ENCODE assay signal across 32 cellular contexts in genomic region chr9:40907657-40908624, GRCh38.
"Had no signal": no experiment of that assay in that cellular context is flagged by ENCODE, and none has a peak within 500 bp of the region (broad histone marks: within the 10 kb centered on the region; RNA-seq: fewer than 3 reads in every experiment).

No MANE protein-coding gene starts in this region.

- H3K4me1 ChIP-seq: foreskin keratinocyte, heart left ventricle, left lung, pancreas, prostate gland, sigmoid colon, stomach, suprapubic skin, tibial nerve had no signal

- H3K27me3 ChIP-seq: foreskin keratinocyte, heart left ventricle, left lung, pancreas, sigmoid colon, stomach, suprapubic skin, tibial nerve had no signal

- H3K27me3 Mint-ChIP-seq: activated naive CD4-positive, alpha-beta T cell treated with anti-CD3 and anti-CD28 coated beads, Interleukin-2, amount 10 ng/mL, durations not matched to agents 7 days and 5 days; activated naive CD8-positive, alpha-beta T cell treated with anti-CD3 and anti-CD28 coated beads, Interleukin-2, amount 50 U/mL, for 24 hours; naive B cell had no signal

- H3K9me3 ChIP-seq: prostate gland, SK-N-SH had no signal

- H3K36me3 ChIP-seq: heart left ventricle, left lung, pancreas, prostate gland, sigmoid colon, stomach, suprapubic skin, tibial nerve had no signal

- H3K36me3 Mint-ChIP-seq: activated naive CD4-positive, alpha-beta T cell treated with anti-CD3 and anti-CD28 coated beads, Interleukin-2, amount 10 ng/mL, durations not matched to agents 7 days and 5 days had no signal

- H3K9ac ChIP-seq: SK-N-SH had no signal

- DNase-seq: activated CD4-positive, alpha-beta T cell treated with anti-CD3 and anti-CD28 coated beads for 4 hours; activated CD4-positive, alpha-beta T cell treated with anti-CD3 and anti-CD28 coated beads, Interleukin-2, amount 50 U/mL, for 4 hours; activated gamma-delta T cell; activated naive CD4-positive, alpha-beta T cell treated with anti-CD3 and anti-CD28 coated beads, Interleukin-2, amount 10 ng/mL, durations not matched to agents 7 days and 5 days; activated naive CD8-positive, alpha-beta T cell treated with anti-CD3 and anti-CD28 coated beads, Interleukin-2, amount 50 U/mL, for 24 hours; activated T-cell treated with anti-CD3 and anti-CD28 coated beads, Interleukin-2, amount 50 U/mL, for 1 hour; amygdala; dermis blood vessel endothelial cell; effector CD8-positive, alpha-beta T cell; erythroblast; foreskin keratinocyte; heart left ventricle; left lung; naive B cell; nephron progenitor cell; pancreas; retina; sigmoid colon; SK-N-SH; stimulated activated CD4-positive, alpha-beta T cell treated with anti-CD3 and anti-CD28 coated beads, Interleukin-1b, Interleukin-23, amount 100 ng/mL, for 48 hours; stimulated activated CD4-positive, alpha-beta T cell treated with anti-CD3 and anti-CD28 coated beads, Interleukin-4, amount 100 ng/mL, for 4 hours; stimulated activated CD8-positive, alpha-beta memory T cell treated with anti-CD3 and anti-CD28 coated beads, Interleukin-4, amount 100 ng/mL, for 48 hours; stimulated activated naive B cell treated with anti-CD40 and anti-IgM and Interleukin-4, amounts not matched to agents 10 μg/mL and 1 μg/mL and 100 μg/mL, for 72 hours; stomach; SW 1271; T-helper 9 cell had no signal

- H3K27ac Mint-ChIP-seq: activated naive CD4-positive, alpha-beta T cell treated with anti-CD3 and anti-CD28 coated beads, Interleukin-2, amount 10 ng/mL, durations not matched to agents 7 days and 5 days; activated naive CD8-positive, alpha-beta T cell treated with anti-CD3 and anti-CD28 coated beads, Interleukin-2, amount 50 U/mL, for 24 hours; nephron progenitor cell; stimulated activated naive B cell treated with anti-CD40 and anti-IgM and Interleukin-4, amounts not matched to agents 10 μg/mL and 1 μg/mL and 100 μg/mL, for 72 hours; T-helper 1 cell treated with Interleukin-12 subunit alpha and Interleukin-12 subunit beta and Interleukin-4 antibody, amounts not matched to agents 30 μg/mL and 1 μg/mL, for 36 hours had no signal

- H3K4me3 Mint-ChIP-seq: activated naive CD4-positive, alpha-beta T cell treated with anti-CD3 and anti-CD28 coated beads, Interleukin-2, amount 10 ng/mL, durations not matched to agents 7 days and 5 days; activated naive CD8-positive, alpha-beta T cell treated with anti-CD3 and anti-CD28 coated beads, Interleukin-2, amount 50 U/mL, for 24 hours; central memory CD8-positive, alpha-beta T cell; naive B cell; nephron progenitor cell; stimulated activated naive B cell treated with anti-CD40 and anti-IgM and Interleukin-4, amounts not matched to agents 10 μg/mL and 1 μg/mL and 100 μg/mL, for 72 hours; T-helper 1 cell treated with Interleukin-12 subunit alpha and Interleukin-12 subunit beta and Interleukin-4 antibody, amounts not matched to agents 30 μg/mL and 1 μg/mL, for 36 hours had no signal

- H3K4me1 Mint-ChIP-seq: activated naive CD4-positive, alpha-beta T cell treated with anti-CD3 and anti-CD28 coated beads, Interleukin-2, amount 10 ng/mL, durations not matched to agents 7 days and 5 days; activated naive CD8-positive, alpha-beta T cell treated with anti-CD3 and anti-CD28 coated beads, Interleukin-2, amount 50 U/mL, for 24 hours; central memory CD8-positive, alpha-beta T cell; naive B cell; nephron progenitor cell; stimulated activated naive B cell treated with anti-CD40 and anti-IgM and Interleukin-4, amounts not matched to agents 10 μg/mL and 1 μg/mL and 100 μg/mL, for 72 hours had no signal

- H3K4me3 ChIP-seq: heart left ventricle, left lung, pancreas, prostate gland, sigmoid colon, smooth muscle cell, stomach, suprapubic skin, tibial nerve had no signal

- ATAC-seq: activated naive CD8-positive, alpha-beta T cell treated with anti-CD3 and anti-CD28 coated beads, Interleukin-2, amount 50 U/mL, for 24 hours; foreskin keratinocyte; stimulated activated naive B cell treated with anti-CD40 and anti-IgM and Interleukin-4, amounts not matched to agents 10 μg/mL and 1 μg/mL and 100 μg/mL, for 72 hours had no signal
